11 cellular contexts compared by ENCODE assay signal in the genomic region with DNA sequence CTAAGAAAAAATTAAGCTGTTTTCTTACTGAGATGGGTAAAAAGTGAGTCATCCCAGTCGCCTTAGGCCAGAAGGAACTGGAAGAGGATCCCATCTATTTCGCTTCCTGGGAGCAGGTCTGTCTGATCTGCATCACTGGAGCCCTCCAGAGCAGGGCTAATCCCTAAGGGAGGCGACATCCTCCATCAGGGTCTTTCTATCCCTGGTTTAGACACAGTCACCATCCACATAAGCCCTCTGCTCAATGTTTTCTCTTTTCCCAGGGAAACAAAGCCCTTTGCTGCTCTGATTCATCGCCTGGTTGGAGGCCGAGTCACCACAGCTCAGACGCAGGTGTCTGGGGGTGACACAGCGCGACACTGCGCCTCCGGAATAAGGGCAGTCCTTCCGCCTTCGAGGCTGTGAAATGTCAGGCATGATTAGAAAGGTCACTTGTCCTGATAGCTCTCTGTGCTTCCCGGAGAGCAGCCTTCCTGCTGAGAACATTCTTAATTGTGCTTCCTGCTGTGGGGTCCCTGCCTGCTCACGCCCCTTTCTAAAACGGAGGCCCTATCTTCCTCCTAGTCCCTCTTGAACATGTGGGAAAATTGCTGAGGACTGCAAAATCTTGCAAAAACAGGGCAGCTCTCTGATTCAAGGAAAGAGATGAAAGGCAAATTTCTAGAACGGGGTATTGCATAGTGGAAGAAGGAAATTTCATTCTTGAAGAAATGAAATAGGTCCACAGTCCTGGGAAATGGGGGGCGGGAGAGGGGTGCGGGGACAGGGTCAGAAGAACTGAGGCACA. TPM values are rescaled to one million over a fixed set of nuclear protein-coding genes. Genes with fewer than 3 reads are reported as not detected.
DNase-seq lines count a peak whose midpoint lies in the region; ATAC-seq and TF ChIP-seq lines count a peak whose summit lies in the region.
"Had no signal": no experiment of that assay in that cellular context is flagged by ENCODE, and none has a peak within 500 bp of the region (broad histone marks: within the 10 kb centered on the region; RNA-seq: fewer than 3 reads in every experiment).

No MANE protein-coding gene starts in this region.

- no peaks in the 10 kb centered on the region for H3K79me1 ChIP-seq in mesenchymal stem cell (replicated peaks; ENCODE audit: low read length, poor library complexity, severe bottlenecking)

- H3K4me2 ChIP-seq in mesenchymal stem cell (ENCODE audit: low read length, poor library complexity, severe bottlenecking), result peak overlapping the region; percentile 33

- peak overlapping the region; percentile 30 for H4K91ac ChIP-seq in mesenchymal stem cell (ENCODE audit: low read length)

- H2BK120ac ChIP-seq in mesenchymal stem cell (ENCODE audit: low read depth, low read length), result no peak overlapping the region

- peaks cover 28% of the 10 kb centered on the region for H3K4me1 Mint-ChIP-seq in chondrocyte (ENCODE audit: low read depth)

- H3K27ac Mint-ChIP-seq in chondrocyte (ENCODE audit: unreplicated experiment), result peak overlapping the region; percentile 94
- H3K27ac Mint-ChIP-seq: T-helper 1 cell treated with Interleukin-12 subunit alpha and Interleukin-12 subunit beta and Interleukin-4 antibody, amounts not matched to agents 30 μg/mL and 1 μg/mL, for 36 hours had no signal

- H3K27me3 Mint-ChIP-seq in chondrocyte (ENCODE audit: low read depth), result no peaks in the 10 kb centered on the region

- H3K27ac ChIP-seq in mesenchymal stem cell (ENCODE audit: low read length, poor library complexity, severe bottlenecking), result peak overlapping the region; percentile 87

- peak overlapping the region; percentile 49 for H2AK5ac ChIP-seq in mesenchymal stem cell (ENCODE audit: low read length, severe bottlenecking)

- POLR2A ChIA-PET in HEK293T (lab: Yijun Ruan, JAX), result no interaction called here

- peak overlapping the region; percentile 40 for H3K4me3 Mint-ChIP-seq in chondrocyte (ENCODE audit: unreplicated experiment)
- H3K4me3 Mint-ChIP-seq: T-helper 1 cell treated with Interleukin-12 subunit alpha and Interleukin-12 subunit beta and Interleukin-4 antibody, amounts not matched to agents 30 μg/mL and 1 μg/mL, for 36 hours had no signal

- peak overlapping the region; percentile 57 for H2BK15ac ChIP-seq in mesenchymal stem cell (ENCODE audit: low read depth, poor library complexity, severe bottlenecking)

- no peaks in the 10 kb centered on the region for H3K9me3 Mint-ChIP-seq in chondrocyte (ENCODE audit: low read depth)
- H3K9me3 Mint-ChIP-seq: T-helper 1 cell treated with Interleukin-12 subunit alpha and Interleukin-12 subunit beta and Interleukin-4 antibody, amounts not matched to agents 30 μg/mL and 1 μg/mL, for 36 hours had no signal

- CTCF ChIA-PET in HEK293T (lab: Yijun Ruan, JAX), result no interaction called here

- DNase-seq in EL, result peak; percentile 88
- DNase-seq in NCI-H146 treated with DMSO at 0.1 percent for 48 hours (lab: John Stamatoyannopoulos, UW; ENCODE audit: unreplicated experiment), result peak; percentile 72
- no peak for DNase-seq in chondrocyte (ENCODE audit: low spot score)
- DNase-seq in mesenchymal stem cell, result peak; percentile 82
- no peak for DNase-seq in stimulated activated naive CD4-positive, alpha-beta T cell treated with Interleukin-2 at 50 U/mL for 16 hours (lab: John Stamatoyannopoulos, UW)
- DNase-seq in HEK293T (ENCODE audit: extremely low spot score), result no peak
- DNase-seq: kidney, MM.1S had no signal

- peak overlapping the region in 1 of 2 experiments; percentile 91 for H3K14ac ChIP-seq in mesenchymal stem cell (ENCODE audit: low read length in 2 of 2)

- peak overlapping the region in 1 of 2 experiments; percentile 14 for H3K4me3 ChIP-seq in mesenchymal stem cell (ENCODE audit: insufficient read depth in 1 of 2, low read depth in 1 of 2, low read length in 2 of 2)

- H3K4me1 ChIP-seq in mesenchymal stem cell (ENCODE audit: control insufficient read depth, insufficient read depth, low read depth, low read length), result peaks cover 11% of the 10 kb centered on the region

- H3K9ac ChIP-seq in mesenchymal stem cell (ENCODE audit: low read length), result peak overlapping the region; percentile 68

- no peak for TF ChIP-seq CTCF in chondrocyte (IDR thresholded peaks at IDR 0.05)

- no peaks in the 10 kb centered on the region for H3K27me3 ChIP-seq in mesenchymal stem cell (ENCODE audit: control insufficient read depth in 1 of 2, insufficient read depth in 1 of 2, low read length in 2 of 2)

- 12% methylated on average over 15 of the region's 18 CpGs for WGBS in mesenchymal stem cell

- peak overlapping the region; percentile 72 for H2AFZ ChIP-seq in mesenchymal stem cell (ENCODE audit: low read depth, low read length)

- no peaks in the 10 kb centered on the region for H3K36me3 ChIP-seq in mesenchymal stem cell (ENCODE audit: control insufficient read depth in 1 of 2, insufficient read depth in 2 of 2, low read depth in 1 of 2, low read length in 2 of 2)

- no peak for ATAC-seq in HG02610 (IDR thresholded peaks at IDR 0.05; ENCODE audit: unreplicated experiment)
- no peak for ATAC-seq in GM18868 (IDR thresholded peaks at IDR 0.05; ENCODE audit: unreplicated experiment)

- H3K23ac ChIP-seq in mesenchymal stem cell (ENCODE audit: low read length in 2 of 2), result peak overlapping the region in 1 of 2 experiments; percentile 78

- no peaks in the 10 kb centered on the region for H3K9me3 ChIP-seq in mesenchymal stem cell (ENCODE audit: control insufficient read depth, low read length)

- peak overlapping the region; percentile 61 for H2BK5ac ChIP-seq in mesenchymal stem cell (ENCODE audit: low read depth, low read length, poor library complexity, severe bottlenecking)

- peak overlapping the region; percentile 32 to 63 for H2BK12ac ChIP-seq in mesenchymal stem cell (ENCODE audit: low read length in 2 of 2)

- peak overlapping the region; percentile 66 to 73 for H3K18ac ChIP-seq in mesenchymal stem cell (ENCODE audit: low read depth in 1 of 2, low read length in 2 of 2)

- H4K8ac ChIP-seq in mesenchymal stem cell (ENCODE audit: low read length), result peak overlapping the region; percentile 99

- H3K4ac ChIP-seq in mesenchymal stem cell (ENCODE audit: low read depth in 1 of 2, low read length in 2 of 2), result peak overlapping the region; percentile 32 to 83

- H3K36me3 Mint-ChIP-seq in chondrocyte (ENCODE audit: low read depth), result no peaks in the 10 kb centered on the region

TF ChIP-seq in HEK293T, 16 proteins besides CTCF, POLR2A, EP300 and RAD21:
- TF ChIP-seq SP1 (IDR thresholded peaks at IDR 0.05) (no peak), HDGF (IDR thresholded peaks at IDR 0.05; ENCODE audit: borderline replicate concordance) (no peak), CTBP1 (IDR thresholded peaks at IDR 0.05; ENCODE audit: borderline replicate concordance) (no peak), FOXK2 (IDR thresholded peaks at IDR 0.05) (no peak), L3MBTL2 (conservative IDR thresholded peaks at IDR 0.05) (no peak)

RNA-seq across cellular contexts. Expression of a gene that starts 56.3 kb away (rescaled TPM):
- 1.4 to 6.2 TPM (median 6.1 TPM) in 3 replicates for total RNA-seq in chondrocyte
- 2.3 TPM for polyA plus RNA-seq in mesenchymal stem cell (2013, experiment 1 of 2)
- polyA plus RNA-seq in mesenchymal stem cell (2013, experiment 2 of 2), result 2.3 TPM
- total RNA-seq: kidney had no signal

Comparison
In these comparisons a context has a peak if more than half of its experiments do, and no peak if none do; other contexts are left out.
1. DNase-seq: peak in EL (single experiment), NCI-H146 treated with DMSO at 0.1 percent for 48 hours (single experiment) and mesenchymal stem cell (single experiment); none in chondrocyte (single experiment), stimulated activated naive CD4-positive, alpha-beta T cell treated with Interleukin-2 at 50 U/mL for 16 hours (single experiment) and HEK293T (single experiment).